In the genomic region with DNA sequence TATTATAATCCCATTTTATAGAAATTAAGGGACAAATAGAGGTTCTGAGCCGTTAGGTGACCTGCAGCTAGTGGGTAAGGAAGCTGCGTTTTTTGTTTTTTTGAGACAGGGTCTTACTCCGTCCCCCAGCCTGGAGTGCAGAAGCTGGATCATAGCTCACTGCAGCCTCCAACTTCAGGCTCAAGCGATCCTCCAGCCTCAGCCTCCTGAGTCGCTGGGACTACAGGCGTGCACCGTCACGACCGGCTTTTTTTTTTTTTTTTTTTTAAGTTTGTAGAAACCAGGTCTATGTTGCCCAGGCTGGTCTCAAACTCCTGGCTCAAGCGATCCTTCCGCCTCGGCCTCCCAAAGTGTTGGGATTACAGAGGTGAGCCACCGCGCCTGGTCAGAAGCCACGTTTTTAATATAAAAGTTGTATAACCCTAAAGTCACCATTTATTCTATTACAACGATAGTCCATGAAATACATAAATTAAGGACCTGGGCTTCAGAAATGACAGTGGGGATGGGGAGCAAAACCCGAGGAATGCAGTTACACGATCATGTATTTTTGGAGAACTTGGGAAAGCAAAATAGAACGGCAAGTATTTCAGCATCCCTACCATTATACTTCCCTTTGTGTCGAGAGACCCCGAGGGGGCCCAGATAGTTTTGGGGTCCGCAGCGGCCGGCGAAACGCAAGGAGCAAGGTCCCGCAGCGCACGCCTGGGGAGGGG, we compare ENCODE assay signal across 1 cellular context.
TF ChIP-seq lines count a peak whose summit lies in the region.

No MANE protein-coding gene starts in this region.

TF ChIP-seq in neural cell, 6 proteins besides CTCF, POLR2A, EP300 and RAD21 (continued from another document):
- TF ChIP-seq, protein P1, sequence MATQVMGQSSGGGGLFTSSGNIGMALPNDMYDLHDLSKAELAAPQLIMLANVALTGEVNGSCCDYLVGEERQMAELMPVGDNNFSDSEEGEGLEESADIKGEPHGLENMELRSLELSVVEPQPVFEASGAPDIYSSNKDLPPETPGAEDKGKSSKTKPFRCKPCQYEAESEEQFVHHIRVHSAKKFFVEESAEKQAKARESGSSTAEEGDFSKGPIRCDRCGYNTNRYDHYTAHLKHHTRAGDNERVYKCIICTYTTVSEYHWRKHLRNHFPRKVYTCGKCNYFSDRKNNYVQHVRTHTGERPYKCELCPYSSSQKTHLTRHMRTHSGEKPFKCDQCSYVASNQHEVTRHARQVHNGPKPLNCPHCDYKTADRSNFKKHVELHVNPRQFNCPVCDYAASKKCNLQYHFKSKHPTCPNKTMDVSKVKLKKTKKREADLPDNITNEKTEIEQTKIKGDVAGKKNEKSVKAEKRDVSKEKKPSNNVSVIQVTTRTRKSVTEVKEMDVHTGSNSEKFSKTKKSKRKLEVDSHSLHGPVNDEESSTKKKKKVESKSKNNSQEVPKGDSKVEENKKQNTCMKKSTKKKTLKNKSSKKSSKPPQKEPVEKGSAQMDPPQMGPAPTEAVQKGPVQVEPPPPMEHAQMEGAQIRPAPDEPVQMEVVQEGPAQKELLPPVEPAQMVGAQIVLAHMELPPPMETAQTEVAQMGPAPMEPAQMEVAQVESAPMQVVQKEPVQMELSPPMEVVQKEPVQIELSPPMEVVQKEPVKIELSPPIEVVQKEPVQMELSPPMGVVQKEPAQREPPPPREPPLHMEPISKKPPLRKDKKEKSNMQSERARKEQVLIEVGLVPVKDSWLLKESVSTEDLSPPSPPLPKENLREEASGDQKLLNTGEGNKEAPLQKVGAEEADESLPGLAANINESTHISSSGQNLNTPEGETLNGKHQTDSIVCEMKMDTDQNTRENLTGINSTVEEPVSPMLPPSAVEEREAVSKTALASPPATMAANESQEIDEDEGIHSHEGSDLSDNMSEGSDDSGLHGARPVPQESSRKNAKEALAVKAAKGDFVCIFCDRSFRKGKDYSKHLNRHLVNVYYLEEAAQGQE (IDR thresholded peaks at IDR 0.05; ENCODE audit: borderline replicate concordance): no peak
